9 cellular contexts compared by ENCODE assay signal in the genomic region with DNA sequence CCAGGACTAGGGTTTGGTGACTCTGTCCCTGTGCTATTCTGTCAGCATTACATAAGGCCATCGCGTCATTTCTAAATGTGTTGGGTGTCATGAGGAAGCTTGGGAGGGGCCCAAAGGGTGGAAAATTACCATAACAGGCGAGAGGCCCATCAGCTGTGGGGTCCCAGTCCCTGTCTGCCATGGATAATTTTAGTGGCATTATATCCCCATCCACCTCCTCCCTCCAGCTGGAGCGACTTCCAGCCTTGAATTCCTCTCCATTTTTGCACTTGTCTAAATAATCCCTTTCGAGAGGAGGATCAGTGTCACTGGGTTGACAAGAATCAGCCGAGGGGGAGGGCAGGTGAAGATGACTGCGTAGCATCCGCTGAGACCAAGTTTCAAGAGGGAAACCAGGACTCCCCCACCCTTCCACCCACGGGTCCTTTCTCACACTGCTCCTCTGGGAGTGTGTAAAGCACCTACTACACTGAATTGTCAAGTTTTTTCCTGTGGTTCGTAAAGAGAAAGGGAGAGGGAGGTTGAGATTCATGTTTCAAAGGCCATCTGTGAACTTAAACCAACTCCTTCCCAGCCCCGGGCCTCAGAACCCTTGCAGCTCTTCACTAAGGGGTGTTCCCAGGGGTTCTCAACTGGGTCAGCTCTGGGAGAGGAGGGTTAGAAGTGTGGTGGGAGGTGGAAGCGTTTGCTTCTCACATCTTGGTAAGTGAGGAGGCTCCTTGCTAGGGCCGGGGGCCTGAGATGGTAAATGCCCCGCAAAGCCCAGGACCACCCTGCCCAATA. TPM values are rescaled to one million over a fixed set of nuclear protein-coding genes. Genes with fewer than 3 reads are reported as not detected.
DNase-seq lines count a peak whose midpoint lies in the region; ATAC-seq and TF ChIP-seq lines count a peak whose summit lies in the region.
"Had no signal": no experiment of that assay in that cellular context is flagged by ENCODE, and none has a peak within 500 bp of the region (broad histone marks: within the 10 kb centered on the region; RNA-seq: fewer than 3 reads in every experiment).

No MANE protein-coding gene starts in this region.

- H3K4me3 Mint-ChIP-seq in progenitor cell of endocrine pancreas (ENCODE audit: low read depth), result no peak overlapping the region

- no peak overlapping the region for H3K27ac Mint-ChIP-seq in progenitor cell of endocrine pancreas

- DNase-seq in GM13977 (ENCODE audit: low spot score), result peak; percentile 66
- no peak for DNase-seq in left ventricle myocardium superior
- no peak for DNase-seq in NCI-H2196 (lab: John Stamatoyannopoulos, UW; ENCODE audit: unreplicated experiment)
- DNase-seq in NCI-H748 treated with DMSO at 0.1 percent for 48 hours (lab: John Stamatoyannopoulos, UW), result no peak
- DNase-seq in progenitor cell of endocrine pancreas (ENCODE audit: low spot score, unreplicated experiment), result no peak
- DNase-seq: ovary had no signal

- peak; percentile 67 for ATAC-seq in GM19455 (IDR thresholded peaks at IDR 0.05; ENCODE audit: unreplicated experiment)
- ATAC-seq in HG03135 (IDR thresholded peaks at IDR 0.05; ENCODE audit: unreplicated experiment), result peak; percentile 66
- peak; percentile 5 for ATAC-seq in left ventricle myocardium superior
- ATAC-seq in esophagus mucosa, result no peak

- in situ Hi-C loops in GM13977 (cut with MboI; ENCODE audit: low pct_unique_long_range_greater_than_20kb, low sequenced_read_pairs, unreplicated experiment), result loop anchor here (10.0 to 25.0 kb wide), 3 partner anchors 165 to 517 kb away; no protein-coding TSS in a partner anchor

- intact Hi-C loops in left ventricle myocardium superior (cut with micrococcal nuclease), result no loop called here

- H3K4me1 Mint-ChIP-seq in progenitor cell of endocrine pancreas (ENCODE audit: low read depth), result no peaks in the 10 kb centered on the region

- no peaks in the 10 kb centered on the region for H3K27me3 Mint-ChIP-seq in progenitor cell of endocrine pancreas

- TF ChIP-seq CTCF in GM13977 (IDR thresholded peaks at IDR 0.05; ENCODE audit: extremely low read depth, insufficient read depth, missing control alignments) (no peak), progenitor cell of endocrine pancreas (IDR thresholded peaks at IDR 0.05; ENCODE audit: unreplicated experiment) (no peak)

- no peaks in the 10 kb centered on the region for H3K9me3 Mint-ChIP-seq in progenitor cell of endocrine pancreas (ENCODE audit: low read depth)

- peaks cover 7% of the 10 kb centered on the region for H3K36me3 Mint-ChIP-seq in progenitor cell of endocrine pancreas (ENCODE audit: insufficient read depth)

RNA-seq across cellular contexts. Expression of gene VASH2, which starts 29.2 kb away (rescaled TPM):
- total RNA-seq in left ventricle myocardium superior, result 1.0 TPM
- 0.36 TPM for total RNA-seq in esophagus mucosa
- total RNA-seq in progenitor cell of endocrine pancreas, result 15.8 and 17.8 TPM in 2 replicates

RNA-seq across cellular contexts. Expression of gene ANGEL2, which starts 36.1 kb away (rescaled TPM):
- total RNA-seq in left ventricle myocardium superior (16.4 TPM), esophagus mucosa (16.0 TPM), progenitor cell of endocrine pancreas (50.3 and 50.6 TPM in 2 replicates)
